ENCODE assay signal across 2 cellular contexts in genomic region chr18:9536354-9537152, GRCh38.
TF ChIP-seq lines count a peak whose summit lies in the region.

No MANE protein-coding gene starts in this region.

TF ChIP-seq in HCT116, 20 proteins besides CTCF, POLR2A, EP300 and RAD21 (continued from another document):
- no peak for TF ChIP-seq ATF3 (IDR thresholded peaks at IDR 0.05)
- TF ChIP-seq ZFX (IDR thresholded peaks at IDR 0.05): no peak
- no peak for TF ChIP-seq FOSL1 (IDR thresholded peaks at IDR 0.05; ENCODE audit: low read depth)
- no peak for TF ChIP-seq ELF1 (IDR thresholded peaks at IDR 0.05; ENCODE audit: borderline replicate concordance, low read depth)

TF ChIP-seq in WTC11, 78 proteins besides CTCF, POLR2A, EP300 and RAD21 (continued from another document):
- TF ChIP-seq, protein P1, sequence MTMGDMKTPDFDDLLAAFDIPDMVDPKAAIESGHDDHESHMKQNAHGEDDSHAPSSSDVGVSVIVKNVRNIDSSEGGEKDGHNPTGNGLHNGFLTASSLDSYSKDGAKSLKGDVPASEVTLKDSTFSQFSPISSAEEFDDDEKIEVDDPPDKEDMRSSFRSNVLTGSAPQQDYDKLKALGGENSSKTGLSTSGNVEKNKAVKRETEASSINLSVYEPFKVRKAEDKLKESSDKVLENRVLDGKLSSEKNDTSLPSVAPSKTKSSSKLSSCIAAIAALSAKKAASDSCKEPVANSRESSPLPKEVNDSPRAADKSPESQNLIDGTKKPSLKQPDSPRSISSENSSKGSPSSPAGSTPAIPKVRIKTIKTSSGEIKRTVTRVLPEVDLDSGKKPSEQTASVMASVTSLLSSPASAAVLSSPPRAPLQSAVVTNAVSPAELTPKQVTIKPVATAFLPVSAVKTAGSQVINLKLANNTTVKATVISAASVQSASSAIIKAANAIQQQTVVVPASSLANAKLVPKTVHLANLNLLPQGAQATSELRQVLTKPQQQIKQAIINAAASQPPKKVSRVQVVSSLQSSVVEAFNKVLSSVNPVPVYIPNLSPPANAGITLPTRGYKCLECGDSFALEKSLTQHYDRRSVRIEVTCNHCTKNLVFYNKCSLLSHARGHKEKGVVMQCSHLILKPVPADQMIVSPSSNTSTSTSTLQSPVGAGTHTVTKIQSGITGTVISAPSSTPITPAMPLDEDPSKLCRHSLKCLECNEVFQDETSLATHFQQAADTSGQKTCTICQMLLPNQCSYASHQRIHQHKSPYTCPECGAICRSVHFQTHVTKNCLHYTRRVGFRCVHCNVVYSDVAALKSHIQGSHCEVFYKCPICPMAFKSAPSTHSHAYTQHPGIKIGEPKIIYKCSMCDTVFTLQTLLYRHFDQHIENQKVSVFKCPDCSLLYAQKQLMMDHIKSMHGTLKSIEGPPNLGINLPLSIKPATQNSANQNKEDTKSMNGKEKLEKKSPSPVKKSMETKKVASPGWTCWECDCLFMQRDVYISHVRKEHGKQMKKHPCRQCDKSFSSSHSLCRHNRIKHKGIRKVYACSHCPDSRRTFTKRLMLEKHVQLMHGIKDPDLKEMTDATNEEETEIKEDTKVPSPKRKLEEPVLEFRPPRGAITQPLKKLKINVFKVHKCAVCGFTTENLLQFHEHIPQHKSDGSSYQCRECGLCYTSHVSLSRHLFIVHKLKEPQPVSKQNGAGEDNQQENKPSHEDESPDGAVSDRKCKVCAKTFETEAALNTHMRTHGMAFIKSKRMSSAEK (CRISPR knock-in tag; IDR thresholded peaks at IDR 0.05; ENCODE audit: borderline replicate concordance): no peak
- TF ChIP-seq AR (CRISPR knock-in tag; IDR thresholded peaks at IDR 0.05) (no peak), NR1H2 (CRISPR knock-in tag; IDR thresholded peaks at IDR 0.05) (no peak), ZNF232 (CRISPR knock-in tag; IDR thresholded peaks at IDR 0.05) (no peak), NFYB (CRISPR knock-in tag; conservative IDR thresholded peaks at IDR 0.05; ENCODE audit: low read depth) (no peak), PRRX2 (CRISPR knock-in tag; IDR thresholded peaks at IDR 0.05) (no peak), GABPB1 (CRISPR knock-in tag; IDR thresholded peaks at IDR 0.05) (no peak)
- TF ChIP-seq, protein P2, sequence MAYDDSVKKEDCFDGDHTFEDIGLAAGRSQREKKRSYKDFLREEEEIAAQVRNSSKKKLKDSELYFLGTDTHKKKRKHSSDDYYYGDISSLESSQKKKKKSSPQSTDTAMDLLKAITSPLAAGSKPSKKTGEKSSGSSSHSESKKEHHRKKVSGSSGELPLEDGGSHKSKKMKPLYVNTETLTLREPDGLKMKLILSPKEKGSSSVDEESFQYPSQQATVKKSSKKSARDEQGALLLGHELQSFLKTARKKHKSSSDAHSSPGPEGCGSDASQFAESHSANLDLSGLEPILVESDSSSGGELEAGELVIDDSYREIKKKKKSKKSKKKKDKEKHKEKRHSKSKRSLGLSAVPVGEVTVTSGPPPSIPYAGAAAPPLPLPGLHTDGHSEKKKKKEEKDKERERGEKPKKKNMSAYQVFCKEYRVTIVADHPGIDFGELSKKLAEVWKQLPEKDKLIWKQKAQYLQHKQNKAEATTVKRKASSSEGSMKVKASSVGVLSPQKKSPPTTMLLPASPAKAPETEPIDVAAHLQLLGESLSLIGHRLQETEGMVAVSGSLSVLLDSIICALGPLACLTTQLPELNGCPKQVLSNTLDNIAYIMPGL (CRISPR knock-in tag; IDR thresholded peaks at IDR 0.05): no peak
- TF ChIP-seq, protein P3, sequence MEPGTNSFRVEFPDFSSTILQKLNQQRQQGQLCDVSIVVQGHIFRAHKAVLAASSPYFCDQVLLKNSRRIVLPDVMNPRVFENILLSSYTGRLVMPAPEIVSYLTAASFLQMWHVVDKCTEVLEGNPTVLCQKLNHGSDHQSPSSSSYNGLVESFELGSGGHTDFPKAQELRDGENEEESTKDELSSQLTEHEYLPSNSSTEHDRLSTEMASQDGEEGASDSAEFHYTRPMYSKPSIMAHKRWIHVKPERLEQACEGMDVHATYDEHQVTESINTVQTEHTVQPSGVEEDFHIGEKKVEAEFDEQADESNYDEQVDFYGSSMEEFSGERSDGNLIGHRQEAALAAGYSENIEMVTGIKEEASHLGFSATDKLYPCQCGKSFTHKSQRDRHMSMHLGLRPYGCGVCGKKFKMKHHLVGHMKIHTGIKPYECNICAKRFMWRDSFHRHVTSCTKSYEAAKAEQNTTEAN (CRISPR knock-in tag; IDR thresholded peaks at IDR 0.05): no peak
